Comparison of ENCODE assay signal across 11 cellular contexts in the genomic region with DNA sequence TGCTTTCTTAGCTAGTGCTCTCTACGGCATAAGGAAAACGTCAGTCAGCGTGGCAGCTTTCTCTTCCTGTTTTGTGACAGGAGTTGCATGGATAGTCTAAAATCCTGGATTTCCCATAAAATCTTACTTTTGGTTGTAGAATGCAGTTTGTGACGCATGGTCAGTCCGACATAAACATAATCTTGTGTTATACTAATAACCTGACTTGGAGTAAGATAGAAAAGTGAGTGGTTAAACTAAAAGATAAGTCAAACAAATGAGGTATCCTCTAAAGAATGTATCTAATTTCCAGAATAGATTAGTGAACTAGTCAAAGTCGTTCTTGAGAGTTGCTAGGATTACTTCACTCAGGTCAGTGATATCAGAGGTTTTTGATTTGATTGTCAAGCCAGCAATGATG.
"Had no signal": no experiment of that assay in that cellular context is flagged by ENCODE, and none has a peak within 500 bp of the region (broad histone marks: within the 10 kb centered on the region; RNA-seq: fewer than 3 reads in every experiment).

No MANE protein-coding gene starts in this region.

- H3K9ac ChIP-seq: KMS-11 had no signal

- ATAC-seq: GM23338, HCT116, HepG2 had no signal

- H2AFZ ChIP-seq: GM23338 had no signal

- H3K4me2 ChIP-seq: GM23338, KMS-11 had no signal

- H3K27ac ChIP-seq: HL-60, KMS-11 had no signal

- H3K36me3 ChIP-seq: HAP-1 had no signal

- FAIRE-seq: H1, HepG2 had no signal

- H3K4me3 ChIP-seq: GM23338, HAP-1 had no signal

- DNase-seq: H7, HFFc6, Karpas-422, KBM-7 had no signal

- H3K4me1 ChIP-seq: HAP-1 had no signal

- H3K27ac Mint-ChIP-seq: GM23338, HFFc6 had no signal

- H3K4me3 Mint-ChIP-seq: GM23338, HFFc6 had no signal

- H3K9me3 ChIP-seq: HAP-1 had no signal
